Comparison of ENCODE assay signal across 16 cellular contexts in genomic region chr13:59120297-59120843, GRCh38.
"Had no signal": no experiment of that assay in that cellular context is flagged by ENCODE, and none has a peak within 500 bp of the region (broad histone marks: within the 10 kb centered on the region; RNA-seq: fewer than 3 reads in every experiment).

No MANE protein-coding gene starts in this region.

- H3K4me3 Mint-ChIP-seq: activated CD4-positive, alpha-beta T cell treated with anti-CD3 and anti-CD28 coated beads, Interleukin-2, amount 10 ng/mL, durations not matched to agents 7 days and 5 days; activated naive CD8-positive, alpha-beta T cell treated with anti-CD3 and anti-CD28 coated beads, Interleukin-2, amount 10 ng/mL, durations not matched to agents 7 days and 5 days; naive thymus-derived CD4-positive, alpha-beta T cell; stimulated activated naive B cell treated with anti-CD40 and anti-IgM and Interleukin-4, amounts not matched to agents 10 μg/mL and 1 μg/mL and 100 μg/mL, for 72 hours had no signal

- H3K27ac ChIP-seq: neutrophil, thyroid gland, uterus had no signal

- H3K36me3 ChIP-seq: neutrophil, thyroid gland, uterus had no signal

- H3K36me3 Mint-ChIP-seq: activated naive CD8-positive, alpha-beta T cell treated with anti-CD3 and anti-CD28 coated beads, Interleukin-2, amount 10 ng/mL, durations not matched to agents 7 days and 5 days; naive thymus-derived CD4-positive, alpha-beta T cell; stimulated activated naive B cell treated with anti-CD40 and anti-IgM and Interleukin-4, amounts not matched to agents 10 μg/mL and 1 μg/mL and 100 μg/mL, for 72 hours had no signal

- H3K27me3 ChIP-seq: neutrophil, thyroid gland, uterus had no signal

- H3K4me3 ChIP-seq: mucosa of descending colon, thyroid gland, uterus had no signal

- H3K9me3 ChIP-seq: neutrophil, thyroid gland, uterus had no signal

- H3K4me1 Mint-ChIP-seq: activated CD4-positive, alpha-beta T cell treated with anti-CD3 and anti-CD28 coated beads, Interleukin-2, amount 10 ng/mL, durations not matched to agents 7 days and 5 days; activated naive CD8-positive, alpha-beta T cell treated with anti-CD3 and anti-CD28 coated beads, Interleukin-2, amount 10 ng/mL, durations not matched to agents 7 days and 5 days; naive thymus-derived CD4-positive, alpha-beta T cell; stimulated activated naive B cell treated with anti-CD40 and anti-IgM and Interleukin-4, amounts not matched to agents 10 μg/mL and 1 μg/mL and 100 μg/mL, for 72 hours had no signal

- H3K27ac Mint-ChIP-seq: activated CD4-positive, alpha-beta T cell treated with anti-CD3 and anti-CD28 coated beads, Interleukin-2, amount 10 ng/mL, durations not matched to agents 7 days and 5 days; activated naive CD8-positive, alpha-beta T cell treated with anti-CD3 and anti-CD28 coated beads, Interleukin-2, amount 10 ng/mL, durations not matched to agents 7 days and 5 days; naive thymus-derived CD4-positive, alpha-beta T cell; stimulated activated naive B cell treated with anti-CD40 and anti-IgM and Interleukin-4, amounts not matched to agents 10 μg/mL and 1 μg/mL and 100 μg/mL, for 72 hours had no signal

- H3K9me3 Mint-ChIP-seq: activated CD4-positive, alpha-beta T cell treated with anti-CD3 and anti-CD28 coated beads, Interleukin-2, amount 10 ng/mL, durations not matched to agents 7 days and 5 days; activated naive CD8-positive, alpha-beta T cell treated with anti-CD3 and anti-CD28 coated beads, Interleukin-2, amount 10 ng/mL, durations not matched to agents 7 days and 5 days had no signal

- H3K4me1 ChIP-seq: thyroid gland, uterus had no signal

- DNase-seq: activated CD4-positive, alpha-beta T cell treated with anti-CD3 and anti-CD28 coated beads, Interleukin-2, amount 10 ng/mL, durations not matched to agents 7 days and 5 days; activated CD8-positive, alpha-beta memory T cell treated with anti-CD3 and anti-CD28 coated beads for 24 hours; activated naive CD4-positive, alpha-beta T cell; activated naive CD8-positive, alpha-beta T cell treated with anti-CD3 and anti-CD28 coated beads, Interleukin-2, amount 10 ng/mL, durations not matched to agents 7 days and 5 days; anterior cingulate cortex; cerebellar nuclear complex; effector CD8-positive, alpha-beta T cell; islet precursor cell; mucosa of descending colon; naive thymus-derived CD4-positive, alpha-beta T cell; stimulated activated CD4-positive, alpha-beta T cell treated with anti-CD3 and anti-CD28 coated beads, Interleukin-15, amount 100 ng/mL, for 24 hours; stimulated activated CD4-positive, alpha-beta T cell treated with anti-CD3 and anti-CD28 coated beads, Interleukin-4, amount 100 ng/mL, for 1 hour; stimulated activated naive B cell treated with anti-CD40 and anti-IgM and Interleukin-4, amounts not matched to agents 10 μg/mL and 1 μg/mL and 100 μg/mL, for 72 hours; thyroid gland; uterus had no signal

- H3K27me3 Mint-ChIP-seq: activated CD4-positive, alpha-beta T cell treated with anti-CD3 and anti-CD28 coated beads, Interleukin-2, amount 10 ng/mL, durations not matched to agents 7 days and 5 days; activated naive CD8-positive, alpha-beta T cell treated with anti-CD3 and anti-CD28 coated beads, Interleukin-2, amount 10 ng/mL, durations not matched to agents 7 days and 5 days; stimulated activated naive B cell treated with anti-CD40 and anti-IgM and Interleukin-4, amounts not matched to agents 10 μg/mL and 1 μg/mL and 100 μg/mL, for 72 hours had no signal
